ENCODE assay signal across 8 cellular contexts in genomic region chr14:68862954-68863594, GRCh38.
DNase-seq lines count a peak whose midpoint lies in the region; ATAC-seq and TF ChIP-seq lines count a peak whose summit lies in the region.

No MANE protein-coding gene starts in this region.

- no peaks in the 10 kb centered on the region for H3K4me1 Mint-ChIP-seq in T-cell

- H3K9me3 ChIP-seq in hepatocyte (ENCODE audit: low read depth) = no peaks in the 10 kb centered on the region
- peaks cover 0 to 8% (median 4%) of the 10 kb centered on the region in 4 donors for H3K9me3 ChIP-seq in sigmoid colon

- peaks cover 0 to 11% (median 5%) of the 10 kb centered on the region in 3 donors for H3K9me3 Mint-ChIP-seq in T-cell

- peak in 3 of 4 experiments; percentile 32 to 51 (median 50) for ATAC-seq in T-cell (replicated peaks in 1 of 4)
- no peak for ATAC-seq in HG03342 (IDR thresholded peaks at IDR 0.05; ENCODE audit: unreplicated experiment)
- no peak for ATAC-seq in GM21367 (IDR thresholded peaks at IDR 0.05; ENCODE audit: unreplicated experiment)

- H3K9me2 ChIP-seq in hepatocyte (replicated peaks; ENCODE audit: insufficient read depth) = no peaks in the 10 kb centered on the region

- H4K20me1 ChIP-seq in hepatocyte (ENCODE audit: insufficient read depth, poor library complexity, severe bottlenecking) = no peaks in the 10 kb centered on the region

- no peaks in the 10 kb centered on the region for H3K27me3 Mint-ChIP-seq in T-cell

- no peaks in the 10 kb centered on the region for H3K27me3 ChIP-seq in hepatocyte
- no peaks in the 10 kb centered on the region for H3K27me3 ChIP-seq in sigmoid colon

- H3K36me3 ChIP-seq in hepatocyte (replicated peaks; ENCODE audit: insufficient read depth, low read depth) (no peaks in the 10 kb centered on the region), sigmoid colon (no peaks in the 10 kb centered on the region)

- no peak overlapping the region for H3K4me3 Mint-ChIP-seq in T-cell

- TF ChIP-seq CTCF in GM12872 (IDR thresholded peaks at IDR 0.05; ENCODE audit: insufficient read depth, low read depth, low read length) (peak; percentile 81), hepatocyte (IDR thresholded peaks at IDR 0.05; ENCODE audit: poor library complexity) (peak; percentile 92), sigmoid colon (IDR thresholded peaks at IDR 0.05) (peak; percentile 54 to 74 (median 70))

- intact Hi-C loops in sigmoid colon (cut with DNase I) = loop anchor here (1.0 kb wide), 1 partner anchor 245 kb away; no protein-coding TSS in a partner anchor

- no peak overlapping the region for H3K4me2 ChIP-seq in hepatocyte

- WGBS in hepatocyte (ENCODE audit: low lambda C conversion rate, missing lambda C conversion rate) = 0% methylated on average over 2 of the region's 2 CpGs
- WGBS in sigmoid colon, 2 donors = 2% methylated on average over 2 of the region's 2 CpGs

- H2AFZ ChIP-seq in hepatocyte = no peak overlapping the region

- H3K36me3 Mint-ChIP-seq in T-cell = no peaks in the 10 kb centered on the region

- CTCF ChIA-PET in T-cell (lab: Charles Lee) = interaction anchor here (0.7 to 1.6 kb wide), 8 partner anchors 51 to 566 kb away, joined by 3 to 10 read pairs (median 3); no protein-coding TSS in a partner anchor

- TF ChIP-seq EP300 in sigmoid colon (IDR thresholded peaks at IDR 0.05) = no peak

- no peak overlapping the region for H3K4me3 ChIP-seq in hepatocyte
- H3K4me3 ChIP-seq in sigmoid colon = no peak overlapping the region

- no peak overlapping the region for H3K27ac Mint-ChIP-seq in T-cell

- no peaks in the 10 kb centered on the region for H3K79me2 ChIP-seq in hepatocyte

- TF ChIP-seq POLR2A in sigmoid colon (IDR thresholded peaks at IDR 0.05) = no peak

- POLR2A ChIA-PET in T-cell (lab: Charles Lee) = no interaction called here

- H3K4me1 ChIP-seq in hepatocyte (ENCODE audit: insufficient read depth) = no peaks in the 10 kb centered on the region
- no peaks in the 10 kb centered on the region for H3K4me1 ChIP-seq in sigmoid colon

- H3K27ac ChIP-seq in hepatocyte = no peak overlapping the region
- H3K27ac ChIP-seq in sigmoid colon = peak overlapping the region in 1 of 4 donors; percentile 37

- DNase-seq in NCI-H146 treated with DMSO at 0.1 percent for 48 hours (lab: John Stamatoyannopoulos, UW; ENCODE audit: unreplicated experiment) = peak; percentile 41
- DNase-seq in T-cell = peak; percentile 21 to 70 (median 54)
- peak; percentile 64 for DNase-seq in amniotic stem cell (lab: John Stamatoyannopoulos, UW)
- peak; percentile 90 for DNase-seq in hepatocyte (ENCODE audit: low spot score)
- peak; percentile 88 for DNase-seq in sigmoid colon

Comparison
In these comparisons a context has a peak if more than half of its experiments do, and no peak if none do; other contexts are left out.
1. ATAC-seq: peak in T-cell (3 of 4); none in HG03342 (single experiment) and GM21367 (single experiment).
2. Peak in every context shown above with its lines, with median percentiles within 50 percentile points of each other: CTCF ChIP-seq and DNase-seq.